Comparison of ENCODE assay signal across 15 cellular contexts in the genomic region with DNA sequence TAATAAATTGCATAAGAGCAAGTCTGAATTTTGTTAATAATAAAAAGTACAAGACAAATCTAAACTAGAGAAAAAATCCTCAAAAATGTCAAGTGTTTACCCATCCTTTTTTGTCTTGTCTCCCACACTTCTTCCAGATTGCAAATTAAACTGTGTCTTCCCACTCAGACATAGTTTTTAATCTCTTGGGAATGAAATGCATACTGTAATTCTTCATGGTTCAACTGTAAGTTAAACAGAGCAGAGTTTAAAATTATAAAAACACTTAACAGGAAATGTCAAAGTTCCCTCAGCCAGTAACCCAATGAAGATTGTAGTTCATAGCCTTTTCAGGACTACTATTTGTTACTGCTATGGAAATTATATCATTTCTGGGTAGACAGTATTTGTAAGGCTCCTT.
A peak's percentile ranks its signal among the peaks of the same experiment; 100 is the strongest.
DNase-seq lines count a peak whose midpoint lies in the region; ATAC-seq and TF ChIP-seq lines count a peak whose summit lies in the region.
"Had no signal": no experiment of that assay in that cellular context is flagged by ENCODE, and none has a peak within 500 bp of the region (broad histone marks: within the 10 kb centered on the region; RNA-seq: fewer than 3 reads in every experiment).

No MANE protein-coding gene starts in this region.

- no peak for TF ChIP-seq CTCF in parathyroid adenoma (IDR thresholded peaks at IDR 0.05)

- H3K4me3 ChIP-seq in SK-N-MC = peak overlapping the region; percentile 45
- no peak overlapping the region for H3K4me3 ChIP-seq in parathyroid adenoma (ENCODE audit: low read depth, low read length)
- H3K4me3 ChIP-seq: mucosa of descending colon, right atrium auricular region had no signal

- peaks cover 9% of the 10 kb centered on the region for H3K36me3 Mint-ChIP-seq in activated naive CD4-positive, alpha-beta T cell treated with anti-CD3 and anti-CD28 coated beads for 36 hours (ENCODE audit: low read depth)

- intact Hi-C loops in activated naive CD4-positive, alpha-beta T cell treated with anti-CD3 and anti-CD28 coated beads for 36 hours (cut with micrococcal nuclease) = no loop called here

- no peak for DNase-seq in activated naive CD4-positive, alpha-beta T cell treated with anti-CD3 and anti-CD28 coated beads for 36 hours
- DNase-seq in activated naive CD4-positive, alpha-beta T cell treated with Interleukin-2 at 50 U/mL for 16 hours = no peak
- no peak for DNase-seq in SK-N-MC (ENCODE audit: low read depth, low spot score)
- peak; percentile 80 for DNase-seq in fibroblast of peridontal ligament (ENCODE audit: extremely low read depth)
- DNase-seq: ACHN; activated T-cell treated with anti-CD3 and anti-CD28 coated beads, Interleukin-2, amount 50 U/mL, for 4 hours; left ventricle myocardium superior; mucosa of descending colon; NCI-H524 treated with DMSO at 0.1 percent for 48 hours; nucleus accumbens had no signal

- H3K36me3 ChIP-seq in SK-N-MC (ENCODE audit: insufficient read depth, low read length) = no peaks in the 10 kb centered on the region
- no peaks in the 10 kb centered on the region for H3K36me3 ChIP-seq in parathyroid adenoma (ENCODE audit: control insufficient read depth, insufficient read depth, low read length)
- H3K36me3 ChIP-seq: right atrium auricular region had no signal

- ATAC-seq in HG02759 (IDR thresholded peaks at IDR 0.05; ENCODE audit: unreplicated experiment) = no peak
- no peak for ATAC-seq in HG02623 (IDR thresholded peaks at IDR 0.05; ENCODE audit: unreplicated experiment)
- ATAC-seq in HG02588 (IDR thresholded peaks at IDR 0.05; ENCODE audit: unreplicated experiment) = no peak
- ATAC-seq: activated T-cell treated with anti-CD3 and anti-CD28 coated beads, Interleukin-2, amount 50 U/mL, for 4 hours; left ventricle myocardium superior; mucosa of descending colon had no signal

- H3K27ac Mint-ChIP-seq in activated naive CD4-positive, alpha-beta T cell treated with anti-CD3 and anti-CD28 coated beads for 36 hours = no peak overlapping the region

- H3K9me3 ChIP-seq in SK-N-MC (ENCODE audit: low read depth, low read length) = 0 out of 2 replicates have a peak, but pooled peaks cover 3% of the 10 kb centered on the region
- no peaks in the 10 kb centered on the region for H3K9me3 ChIP-seq in parathyroid adenoma (ENCODE audit: control insufficient read depth, low read length)

- no peaks in the 10 kb centered on the region for H3K27me3 Mint-ChIP-seq in activated naive CD4-positive, alpha-beta T cell treated with anti-CD3 and anti-CD28 coated beads for 36 hours (ENCODE audit: low read depth)

- H3K4me3 Mint-ChIP-seq in activated naive CD4-positive, alpha-beta T cell treated with anti-CD3 and anti-CD28 coated beads for 36 hours = peak overlapping the region; percentile 28
- H3K4me3 Mint-ChIP-seq: activated T-cell treated with anti-CD3 and anti-CD28 coated beads, Interleukin-2, amount 50 U/mL, for 4 hours had no signal

- peaks cover 38% of the 10 kb centered on the region for H3K4me1 Mint-ChIP-seq in activated naive CD4-positive, alpha-beta T cell treated with anti-CD3 and anti-CD28 coated beads for 36 hours (ENCODE audit: low read depth)

- no peaks in the 10 kb centered on the region for H3K27me3 ChIP-seq in parathyroid adenoma (ENCODE audit: control insufficient read depth, insufficient read depth, low read length)
- H3K27me3 ChIP-seq: right atrium auricular region had no signal

- H3K9ac ChIP-seq in SK-N-MC (ENCODE audit: insufficient read length) = no peak overlapping the region
- H3K9ac ChIP-seq in parathyroid adenoma = no peak overlapping the region

- no peak overlapping the region for H3K4me2 ChIP-seq in parathyroid adenoma (ENCODE audit: low read length)

- peaks cover 6% of the 10 kb centered on the region for H3K9me3 Mint-ChIP-seq in activated naive CD4-positive, alpha-beta T cell treated with anti-CD3 and anti-CD28 coated beads for 36 hours

- H3K27ac ChIP-seq in SK-N-MC (peak overlapping the region; percentile 72), parathyroid adenoma (no peak overlapping the region)
- H3K27ac ChIP-seq: right atrium auricular region had no signal

- H2AFZ ChIP-seq in parathyroid adenoma = peak overlapping the region; percentile 48

- CTCF ChIA-PET in activated naive CD4-positive, alpha-beta T cell treated with anti-CD3 and anti-CD28 coated beads for 36 hours (lab: Charles Lee) = interaction anchor here (0.7 kb wide), 1 partner anchor 34 kb away, joined by 3 read pairs; no protein-coding TSS in a partner anchor

- H3K79me2 ChIP-seq in parathyroid adenoma = no peaks in the 10 kb centered on the region

- peaks cover 5% of the 10 kb centered on the region for H3K4me1 ChIP-seq in parathyroid adenoma
- H3K4me1 ChIP-seq: right atrium auricular region had no signal
